27 cellular contexts compared by ENCODE assay signal in the genomic region with DNA sequence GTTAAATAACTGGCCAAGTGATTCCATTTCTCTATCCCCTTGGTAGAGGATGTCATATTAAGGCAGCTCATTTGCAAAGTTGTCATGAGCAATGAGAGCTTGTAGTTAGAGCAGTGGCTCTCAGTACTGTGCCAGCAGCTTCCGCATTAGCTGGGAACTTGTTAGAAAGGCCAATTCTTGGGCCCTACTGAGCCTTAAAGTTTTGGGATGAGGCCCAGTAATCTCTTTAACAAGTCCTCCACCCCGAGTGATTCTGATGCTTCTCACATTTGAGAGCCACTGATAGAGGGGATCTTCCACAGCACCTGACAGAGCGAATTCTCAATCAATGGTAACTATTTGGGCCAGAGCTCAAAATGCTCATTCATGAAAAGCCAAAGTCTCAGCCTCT. TPM values are rescaled to one million over a fixed set of nuclear protein-coding genes. Genes with fewer than 3 reads are reported as not detected.
DNase-seq lines count a peak whose midpoint lies in the region; ATAC-seq and FAIRE-seq lines count a peak whose summit lies in the region.
"Had no signal": no experiment of that assay in that cellular context is flagged by ENCODE, and none has a peak within 500 bp of the region (broad histone marks: within the 10 kb centered on the region; RNA-seq: fewer than 3 reads in every experiment).

No MANE protein-coding gene starts in this region.

- no peak for FAIRE-seq in GM19239 (lab: Jason Lieb, UNC)
- FAIRE-seq: pancreas had no signal

- no peaks in the 10 kb centered on the region for H3K79me2 ChIP-seq in GM23248 (ENCODE audit: insufficient read depth)

- no peaks in the 10 kb centered on the region for H3K9me3 Mint-ChIP-seq in activated T-cell treated with anti-CD3 and anti-CD28 coated beads, Interleukin-2, amount 50 U/mL, for 72 hours
- no peaks in the 10 kb centered on the region for H3K9me3 Mint-ChIP-seq in central memory CD8-positive, alpha-beta T cell
- H3K9me3 Mint-ChIP-seq in stimulated activated effector memory CD8-positive, alpha-beta T cell treated with anti-CD3 and anti-CD28 coated beads, Interleukin-12 subunit alpha, Interleukin-12 subunit beta, amount 100 ng/mL, for 72 hours, result no peaks in the 10 kb centered on the region
- H3K9me3 Mint-ChIP-seq: activated T-cell treated with anti-CD3 and anti-CD28 coated beads, Interleukin-2, amount 50 U/mL, for 4 hours had no signal

- DNase-seq in activated T-cell treated with anti-CD3 and anti-CD28 coated beads, Interleukin-2, amount 50 U/mL, for 72 hours, result no peak
- DNase-seq in activated T-cell treated with anti-CD3 and anti-CD28 coated beads, Interleukin-2, amount 50 U/mL, for 1 hour, result no peak
- no peak for DNase-seq in central memory CD8-positive, alpha-beta T cell (ENCODE audit: low spot score in 2 of 2)
- DNase-seq in stimulated activated effector memory CD8-positive, alpha-beta T cell treated with anti-CD3 and anti-CD28 coated beads, Interleukin-12 subunit alpha, Interleukin-12 subunit beta, amount 100 ng/mL, for 72 hours (ENCODE audit: low spot score in 2 of 2), result no peak
- DNase-seq in GM23248 (no peak), GM19239 (ENCODE audit: insufficient read length, low spot score) (no peak)
- DNase-seq: activated T-cell treated with anti-CD3 and anti-CD28 coated beads, Interleukin-2, amount 50 U/mL, for 4 hours; effector memory CD4-positive, alpha-beta T cell; Karpas-422; NCI-H146; pancreas; T1000 had no signal

- peaks cover 4% of the 10 kb centered on the region; the same call in 1 of the 2 replicates for H3K27me3 ChIP-seq in GM23248 (replicated peaks; ENCODE audit: insufficient read depth)
- H3K27me3 ChIP-seq: breast epithelium, pancreas, right atrium auricular region had no signal

- H3K9ac ChIP-seq in GM23248, result no peak overlapping the region

- peak overlapping the region; percentile 76 for H3K27ac Mint-ChIP-seq in activated T-cell treated with anti-CD3 and anti-CD28 coated beads, Interleukin-2, amount 50 U/mL, for 72 hours
- H3K27ac Mint-ChIP-seq in central memory CD8-positive, alpha-beta T cell (ENCODE audit: low read depth), result no peak overlapping the region
- peak overlapping the region; percentile 88 for H3K27ac Mint-ChIP-seq in stimulated activated effector memory CD8-positive, alpha-beta T cell treated with anti-CD3 and anti-CD28 coated beads, Interleukin-12 subunit alpha, Interleukin-12 subunit beta, amount 100 ng/mL, for 72 hours

- no peaks in the 10 kb centered on the region for H3K9me3 ChIP-seq in KOPT-K1 (ENCODE audit: insufficient read depth, low read length, poor library complexity, severe bottlenecking)
- H3K9me3 ChIP-seq in GM23248 (ENCODE audit: low read depth), result no peaks in the 10 kb centered on the region
- H3K9me3 ChIP-seq: breast epithelium, pancreas, right atrium auricular region had no signal

- peak overlapping the region; percentile 49 for H3K27ac ChIP-seq in KOPT-K1 (ENCODE audit: low read depth, low read length, poor library complexity, severe bottlenecking)
- H3K27ac ChIP-seq in GM23248, result no peak overlapping the region
- H3K27ac ChIP-seq: breast epithelium, C4-2B, pancreas, right atrium auricular region had no signal

- H2AFZ ChIP-seq in GM23248, result no peak overlapping the region

- H3F3A ChIP-seq in GM23248 (ENCODE audit: insufficient read depth), result no peaks in the 10 kb centered on the region

- peak overlapping the region; percentile 66 to 76 for H3K4me3 Mint-ChIP-seq in activated T-cell treated with anti-CD3 and anti-CD28 coated beads, Interleukin-2, amount 50 U/mL, for 72 hours
- peak overlapping the region; percentile 7 for H3K4me3 Mint-ChIP-seq in central memory CD8-positive, alpha-beta T cell
- peak overlapping the region; percentile 44 for H3K4me3 Mint-ChIP-seq in stimulated activated effector memory CD8-positive, alpha-beta T cell treated with anti-CD3 and anti-CD28 coated beads, Interleukin-12 subunit alpha, Interleukin-12 subunit beta, amount 100 ng/mL, for 72 hours
- H3K4me3 Mint-ChIP-seq: activated T-cell treated with anti-CD3 and anti-CD28 coated beads, Interleukin-2, amount 50 U/mL, for 4 hours had no signal

- H3K36me3 ChIP-seq in KOPT-K1 (ENCODE audit: insufficient read depth, low read length) (no peaks in the 10 kb centered on the region), GM23248 (ENCODE audit: low read depth) (no peaks in the 10 kb centered on the region)
- H3K36me3 ChIP-seq: breast epithelium, pancreas, right atrium auricular region had no signal

- no peaks in the 10 kb centered on the region for H3K36me3 Mint-ChIP-seq in activated T-cell treated with anti-CD3 and anti-CD28 coated beads, Interleukin-2, amount 50 U/mL, for 72 hours (ENCODE audit: insufficient read depth in 2 of 2)
- peaks cover 2% of the 10 kb centered on the region for H3K36me3 Mint-ChIP-seq in central memory CD8-positive, alpha-beta T cell (ENCODE audit: insufficient read depth)
- no peaks in the 10 kb centered on the region for H3K36me3 Mint-ChIP-seq in stimulated activated effector memory CD8-positive, alpha-beta T cell treated with anti-CD3 and anti-CD28 coated beads, Interleukin-12 subunit alpha, Interleukin-12 subunit beta, amount 100 ng/mL, for 72 hours

- H3K27me3 Mint-ChIP-seq in activated T-cell treated with anti-CD3 and anti-CD28 coated beads, Interleukin-2, amount 50 U/mL, for 72 hours (ENCODE audit: low read depth), result peaks cover 41% of the 10 kb centered on the region
- H3K27me3 Mint-ChIP-seq in central memory CD8-positive, alpha-beta T cell, result peaks cover 53% of the 10 kb centered on the region

- H3K9me2 ChIP-seq in GM23248 (ENCODE audit: insufficient read depth), result no peaks in the 10 kb centered on the region

- no peaks in the 10 kb centered on the region for H3K4me1 ChIP-seq in GM23248 (ENCODE audit: insufficient read depth)
- H3K4me1 ChIP-seq: breast epithelium, pancreas, right atrium auricular region had no signal

- WGBS in GM23248 (ENCODE audit: low coverage in 1 of 2, low lambda C conversion rate in 2 of 2, missing lambda C conversion rate in 2 of 2), 2 experiments, result 59 to 67% methylated on average over 3 of the region's 3 CpGs

- no peaks in the 10 kb centered on the region for H4K20me1 ChIP-seq in GM23248 (ENCODE audit: insufficient read depth)

- in situ Hi-C loops in GM23248 (cut with MboI), result no loop called here

- ATAC-seq in activated T-cell treated with anti-CD3 and anti-CD28 coated beads, Interleukin-2, amount 50 U/mL, for 72 hours (replicated peaks in 1 of 2), result no peak
- ATAC-seq in central memory CD8-positive, alpha-beta T cell (replicated peaks; ENCODE audit: extremely low read depth, poor library complexity, severe bottlenecking), result no peak
- no peak for ATAC-seq in stimulated activated effector memory CD8-positive, alpha-beta T cell treated with anti-CD3 and anti-CD28 coated beads, Interleukin-12 subunit alpha, Interleukin-12 subunit beta, amount 100 ng/mL, for 72 hours
- ATAC-seq in GM21576 (IDR thresholded peaks at IDR 0.05; ENCODE audit: unreplicated experiment), result no peak
- ATAC-seq: pancreas had no signal

- H3K4me1 Mint-ChIP-seq in activated T-cell treated with anti-CD3 and anti-CD28 coated beads, Interleukin-2, amount 50 U/mL, for 72 hours (ENCODE audit: low read depth), result peaks cover 74% of the 10 kb centered on the region
- H3K4me1 Mint-ChIP-seq in central memory CD8-positive, alpha-beta T cell, result peaks cover 10% of the 10 kb centered on the region
- H3K4me1 Mint-ChIP-seq in stimulated activated effector memory CD8-positive, alpha-beta T cell treated with anti-CD3 and anti-CD28 coated beads, Interleukin-12 subunit alpha, Interleukin-12 subunit beta, amount 100 ng/mL, for 72 hours, result peaks cover 54% of the 10 kb centered on the region

- no peak overlapping the region for H3K4me2 ChIP-seq in GM23248 (ENCODE audit: unreplicated experiment)

- no peak overlapping the region for H3K4me3 ChIP-seq in GM23248
- H3K4me3 ChIP-seq: breast epithelium, pancreas, right atrium auricular region had no signal

RNA-seq across cellular contexts. Expression of gene CCL1, which starts 20.2 kb away (rescaled TPM):
- not detected for total RNA-seq in activated T-cell treated with anti-CD3 and anti-CD28 coated beads, Interleukin-2, amount 50 U/mL, for 72 hours
- total RNA-seq in GM23248 (2014; rRNA removed; shearing (Covaris generic)), result not detected in 2 replicates
- polyA plus RNA-seq in GM23248 (2016; fragmentation: Nextera tagmentation; extraction: Ambion mirVana), result not detected in 2 replicates
- total RNA-seq: breast epithelium, fibroblast of villous mesenchyme, kidney epithelial cell, lower leg skin, mononuclear cell, NCI-H460, pancreas, right atrium auricular region, temporal lobe, ureter had no signal
- polyA plus RNA-seq: AG04450, esophagus, neural cell, pancreas had no signal

RNA-seq across cellular contexts. Expression of gene CCL13, which starts 26.9 kb away (rescaled TPM):
- total RNA-seq in activated T-cell treated with anti-CD3 and anti-CD28 coated beads, Interleukin-2, amount 50 U/mL, for 72 hours, result not detected
- total RNA-seq in GM23248 (2014; rRNA removed; shearing (Covaris generic)), result not detected in 2 replicates
- polyA plus RNA-seq in GM23248 (2016; fragmentation: Nextera tagmentation; extraction: Ambion mirVana), result not detected in 2 replicates
- total RNA-seq: activated T-cell treated with anti-CD3 and anti-CD28 coated beads, Interleukin-2, amount 50 U/mL, for 4 hours; fibroblast of villous mesenchyme; kidney epithelial cell; mononuclear cell; NCI-H460 had no signal
- polyA plus RNA-seq: neural cell had no signal

Comparison
In these comparisons a context has a peak if more than half of its experiments do, and no peak if none do; other contexts are left out.
1. H3K4me3 Mint-ChIP-seq: peak in every context shown above with its lines; median percentile 71 in activated T-cell treated with anti-CD3 and anti-CD28 coated beads, Interleukin-2, amount 50 U/mL, for 72 hours; 44 in stimulated activated effector memory CD8-positive, alpha-beta T cell treated with anti-CD3 and anti-CD28 coated beads, Interleukin-12 subunit alpha, Interleukin-12 subunit beta, amount 100 ng/mL, for 72 hours; 7 in central memory CD8-positive, alpha-beta T cell.